9 cellular contexts compared by ENCODE assay signal in the genomic region with DNA sequence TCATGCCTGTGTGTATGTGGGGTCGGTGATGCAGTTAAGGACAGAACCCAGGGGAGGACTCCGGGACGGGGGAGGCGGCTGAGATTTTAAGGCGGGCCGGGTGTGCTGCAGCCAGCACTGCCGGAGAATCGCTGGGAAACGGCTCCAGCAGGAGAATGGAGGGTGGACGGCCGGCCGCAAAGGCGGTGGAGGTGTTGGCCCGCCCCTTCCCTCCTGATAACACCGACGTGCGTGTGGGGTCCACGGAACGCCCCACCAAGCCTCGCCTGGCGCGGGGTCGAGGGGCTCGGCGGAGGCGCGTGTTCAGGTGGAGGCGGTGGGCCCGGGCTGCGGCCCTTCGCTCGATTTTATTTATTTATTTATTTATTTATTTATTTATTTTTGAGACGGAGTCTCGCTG. TPM values are rescaled to one million over a fixed set of nuclear protein-coding genes. Genes with fewer than 3 reads are reported as not detected.
DNase-seq lines count a peak whose midpoint lies in the region; ATAC-seq and TF ChIP-seq lines count a peak whose summit lies in the region.
"Had no signal": no experiment of that assay in that cellular context is flagged by ENCODE, and none has a peak within 500 bp of the region (broad histone marks: within the 10 kb centered on the region; RNA-seq: fewer than 3 reads in every experiment).

No MANE protein-coding gene starts in this region.

- H3K36me3 Mint-ChIP-seq in activated CD8-positive, alpha-beta T cell treated with anti-CD3 and anti-CD28 coated beads for 36 hours (ENCODE audit: low read depth) = no peaks in the 10 kb centered on the region
- H3K36me3 Mint-ChIP-seq: activated naive CD4-positive, alpha-beta T cell treated with anti-CD3 and anti-CD28 coated beads, Interleukin-2, amount 50 U/mL, for 72 hours had no signal

- CTCF ChIA-PET in activated CD8-positive, alpha-beta T cell treated with anti-CD3 and anti-CD28 coated beads for 36 hours (lab: Charles Lee) = interaction anchor here (0.6 to 2.5 kb wide), 23 partner anchors 10 to 457 kb away, joined by 3 to 20 read pairs (median 4); partner anchors contain the start of genes ARMC5, COX6A2 and HSD3B7

- POLR2A ChIA-PET in activated CD8-positive, alpha-beta T cell treated with anti-CD3 and anti-CD28 coated beads for 36 hours (lab: Charles Lee) = interaction anchor here (0.6 to 2.2 kb wide), 6 partner anchors 10 to 262 kb away, joined by 3 to 9 read pairs (median 4); partner anchors contain the start of genes ARMC5 and FUS

- H3K36me3 ChIP-seq in GM23248 (ENCODE audit: low read depth) = no peaks in the 10 kb centered on the region
- H3K36me3 ChIP-seq in heart right ventricle = no peaks in the 10 kb centered on the region
- H3K36me3 ChIP-seq in skeletal muscle tissue (ENCODE audit: control insufficient read depth in 3 of 3, insufficient read depth in 3 of 3, low read length in 3 of 3) = no peaks in the 10 kb centered on the region

- H4K20me1 ChIP-seq in GM23248 (ENCODE audit: insufficient read depth) = no peaks in the 10 kb centered on the region

- peak overlapping the region; percentile 64 for H3K4me3 Mint-ChIP-seq in activated CD8-positive, alpha-beta T cell treated with anti-CD3 and anti-CD28 coated beads for 36 hours

- H3K27me3 ChIP-seq in GM23248 (replicated peaks; ENCODE audit: insufficient read depth) (no peaks in the 10 kb centered on the region), heart right ventricle (no peaks in the 10 kb centered on the region), skeletal muscle tissue (ENCODE audit: control insufficient read depth in 3 of 3, insufficient read depth in 3 of 3, low read length in 3 of 3) (no peaks in the 10 kb centered on the region)

- peaks cover 21% of the 10 kb centered on the region for H3K4me1 Mint-ChIP-seq in activated CD8-positive, alpha-beta T cell treated with anti-CD3 and anti-CD28 coated beads for 36 hours (ENCODE audit: low read depth)

- no peaks in the 10 kb centered on the region for H3K9me3 Mint-ChIP-seq in activated CD8-positive, alpha-beta T cell treated with anti-CD3 and anti-CD28 coated beads for 36 hours
- H3K9me3 Mint-ChIP-seq: activated naive CD4-positive, alpha-beta T cell treated with anti-CD3 and anti-CD28 coated beads, Interleukin-2, amount 50 U/mL, for 72 hours had no signal

- H3K27ac ChIP-seq in GM23248 = no peak overlapping the region
- H3K27ac ChIP-seq in heart right ventricle = peak overlapping the region in 9 of 10 donors; percentile 87 to 94 (median 91)
- H3K27ac ChIP-seq in skeletal muscle tissue (ENCODE audit: low read depth, low read length) = peak overlapping the region; percentile 94

- H3K4me1 ChIP-seq in GM23248 (ENCODE audit: insufficient read depth) (no peaks in the 10 kb centered on the region), heart right ventricle (peaks cover 0 to 37% (median 12%) of the 10 kb centered on the region in 9 donors), skeletal muscle tissue (ENCODE audit: control insufficient read depth in 3 of 3, insufficient read depth in 3 of 3, low read length in 3 of 3) (peaks cover 7 to 21% (median 21%) of the 10 kb centered on the region in 3 donors)

- H3K27ac Mint-ChIP-seq in activated CD8-positive, alpha-beta T cell treated with anti-CD3 and anti-CD28 coated beads for 36 hours = peak overlapping the region; percentile 12

- no peak for TF ChIP-seq CTCF in activated CD8-positive, alpha-beta T cell treated with anti-CD3 and anti-CD28 coated beads for 36 hours (IDR thresholded peaks at IDR 0.05)
- no peak for TF ChIP-seq CTCF in heart right ventricle (IDR thresholded peaks at IDR 0.05)

- no peaks in the 10 kb centered on the region for H3K79me2 ChIP-seq in GM23248 (ENCODE audit: insufficient read depth)

- intact Hi-C loops in activated CD8-positive, alpha-beta T cell treated with anti-CD3 and anti-CD28 coated beads for 36 hours (cut with micrococcal nuclease) = loop anchor here (10.0 kb wide), 2 partner anchors 57 to 237 kb away; partner anchors contain the start of gene PYCARD
- intact Hi-C loops in heart right ventricle (cut with DNase I) = loop anchor here (2.0 to 10.0 kb wide), 9 partner anchors 237 to 487 kb away; partner anchors contain the start of genes HSD3B7 (in 8 of the 10), FUS (in 3 of the 10), PYCARD (in 1 of the 10) and SETD1A (in 1 of the 10)

- no peaks in the 10 kb centered on the region for H3K9me3 ChIP-seq in GM23248 (ENCODE audit: low read depth)
- H3K9me3 ChIP-seq in heart right ventricle = no peaks in the 10 kb centered on the region
- H3K9me3 ChIP-seq in skeletal muscle tissue (ENCODE audit: control insufficient read depth in 3 of 3, low read length in 3 of 3) = no peaks in the 10 kb centered on the region

- peak overlapping the region; percentile 88; the same call in 1 of the 2 replicates for H2AFZ ChIP-seq in GM23248

- peaks cover 6% of the 10 kb centered on the region for H3K27me3 Mint-ChIP-seq in activated CD8-positive, alpha-beta T cell treated with anti-CD3 and anti-CD28 coated beads for 36 hours

- peak overlapping the region; percentile 85 for H3K4me2 ChIP-seq in GM23248 (ENCODE audit: unreplicated experiment)

- H3K9ac ChIP-seq in GM23248 = peak overlapping the region; percentile 83
- peak overlapping the region in 2 of 3 donors; percentile 89 to 90 for H3K9ac ChIP-seq in skeletal muscle tissue (ENCODE audit: low read depth in 1 of 3, low read length in 3 of 3)

- DNase-seq in GM23248 (peak; percentile 14), heart right ventricle (peak in 1 of 2 donors; percentile 28), dedifferentiated amniotic fluid mesenchymal stem cell (ENCODE audit: extremely low spot score) (no peak), germinal center (ENCODE audit: low spot score) (no peak), kidney glomerular epithelial cell (lab: John Stamatoyannopoulos, UW) (no peak)
- no peak for DNase-seq in activated CD8-positive, alpha-beta T cell treated with anti-CD3 and anti-CD28 coated beads for 36 hours

- in situ Hi-C loops in GM23248 (cut with MboI) = loop anchor here (10.0 to 25.0 kb wide), 2 partner anchors 237 to 455 kb away; partner anchors contain the start of genes HSD3B7 and PYCARD

- peak overlapping the region; percentile 82 for H3K4me3 ChIP-seq in GM23248
- H3K4me3 ChIP-seq in heart right ventricle = peak overlapping the region; percentile 61 to 80 (median 70)
- peak overlapping the region in 2 of 3 donors; percentile 89 for H3K4me3 ChIP-seq in skeletal muscle tissue (ENCODE audit: low read length in 3 of 3)

- WGBS in GM23248 (ENCODE audit: low coverage in 1 of 2, low lambda C conversion rate in 2 of 2, missing lambda C conversion rate in 2 of 2), 2 experiments = 43 to 55% methylated on average over 27 to 34 of the region's 34 CpGs
- 55 to 60% methylated on average over 34 of the region's 34 CpGs for WGBS in heart right ventricle, 2 donors

- H3K9me2 ChIP-seq in GM23248 (ENCODE audit: insufficient read depth) = no peaks in the 10 kb centered on the region

- no peak for ATAC-seq in activated CD8-positive, alpha-beta T cell treated with anti-CD3 and anti-CD28 coated beads for 36 hours
- ATAC-seq in heart right ventricle (peak in 1 of 8 donors; percentile 20), GM21619 (IDR thresholded peaks at IDR 0.05; ENCODE audit: unreplicated experiment) (no peak)

- H3F3A ChIP-seq in GM23248 (ENCODE audit: insufficient read depth) = peaks cover 20% of the 10 kb centered on the region

RNA-seq across cellular contexts. Expression of gene ZNF843, which starts 0.6 kb away (rescaled TPM):
- 0.22 and 0.38 TPM in 2 replicates for total RNA-seq in GM23248 (2014; rRNA removed; shearing (Covaris generic))
- 0.39 and 0.41 TPM in 2 replicates for polyA plus RNA-seq in GM23248 (2016; fragmentation: Nextera tagmentation; extraction: Ambion mirVana)
- total RNA-seq in activated CD8-positive, alpha-beta T cell treated with anti-CD3 and anti-CD28 coated beads for 36 hours = not detected
- 1 to 10 TPM; 1.9 to 5.4 (median 2.7) TPM for total RNA-seq in heart right ventricle
- 1 to 10 TPM in 1 of 2 donors, under 1 TPM in 1; 0.22 to 1.5 TPM for polyA plus RNA-seq in heart right ventricle
- total RNA-seq in skeletal muscle tissue = 0.52 TPM

RNA-seq across cellular contexts. Expression of gene COX6A2, which starts 13.8 kb away (rescaled TPM):
- total RNA-seq in GM23248 (2014; rRNA removed; shearing (Covaris generic)) = not detected in 2 replicates
- not detected in 2 replicates for polyA plus RNA-seq in GM23248 (2016; fragmentation: Nextera tagmentation; extraction: Ambion mirVana)
- total RNA-seq in activated CD8-positive, alpha-beta T cell treated with anti-CD3 and anti-CD28 coated beads for 36 hours = not detected
- 1,000 to 10,000 TPM in 8 of 10 donors, 100 to 1,000 TPM in 2; 615 to 1,697 (median 1,335) TPM for total RNA-seq in heart right ventricle
- 1,000 to 10,000 TPM; 1,540 to 9,450 TPM for polyA plus RNA-seq in heart right ventricle
- total RNA-seq in skeletal muscle tissue = 49.1 TPM
- total RNA-seq: activated naive CD4-positive, alpha-beta T cell treated with anti-CD3 and anti-CD28 coated beads, Interleukin-2, amount 50 U/mL, for 72 hours had no signal

RNA-seq across cellular contexts. Expression of gene ARMC5, which starts 17.3 kb away (rescaled TPM):
- total RNA-seq in GM23248 (2014; rRNA removed; shearing (Covaris generic)) = 11.2 and 14.3 TPM in 2 replicates
- polyA plus RNA-seq in GM23248 (2016; fragmentation: Nextera tagmentation; extraction: Ambion mirVana) = 5.0 and 7.0 TPM in 2 replicates
- 10 to 100 TPM in 1 of 2 experiments, 1 to 10 TPM in 1; 8.2 to 10.0 TPM for total RNA-seq in activated CD8-positive, alpha-beta T cell treated with anti-CD3 and anti-CD28 coated beads for 36 hours
- 1 to 10 TPM; 3.8 to 7.8 (median 6.4) TPM for total RNA-seq in heart right ventricle
- 10 to 100 TPM in 1 of 2 donors, 1 to 10 TPM in 1; 8.4 to 11.9 TPM for polyA plus RNA-seq in heart right ventricle
- total RNA-seq in skeletal muscle tissue = 6.8 TPM

RNA-seq across cellular contexts. Expression of gene TGFB1I1, which starts 30.0 kb away (rescaled TPM):
- total RNA-seq in GM23248 (2014; rRNA removed; shearing (Covaris generic)) = 71.8 and 88.5 TPM in 2 replicates
- polyA plus RNA-seq in GM23248 (2016; fragmentation: Nextera tagmentation; extraction: Ambion mirVana) = 174 and 177 TPM in 2 replicates
- total RNA-seq in activated CD8-positive, alpha-beta T cell treated with anti-CD3 and anti-CD28 coated beads for 36 hours = 1 to 10 TPM in 1 of 2 experiments, under 1 TPM in 1; 0.92 to 1.2 TPM
- 10 to 100 TPM; 11.3 to 43.0 (median 16.7) TPM for total RNA-seq in heart right ventricle
- polyA plus RNA-seq in heart right ventricle = 10 to 100 TPM; 20.8 to 37.3 TPM
- 30.8 TPM for total RNA-seq in skeletal muscle tissue

RNA-seq across cellular contexts. Expression of gene SLC5A2, which starts 41.0 kb away (rescaled TPM):
- not detected in 2 replicates for total RNA-seq in GM23248 (2014; rRNA removed; shearing (Covaris generic))
- polyA plus RNA-seq in GM23248 (2016; fragmentation: Nextera tagmentation; extraction: Ambion mirVana) (4.7 and 4.8 TPM in 2 replicates), heart right ventricle (1 to 10 TPM in 1 of 2 donors, under 1 TPM in 1; 0.77 to 1.9 TPM)
- total RNA-seq in activated CD8-positive, alpha-beta T cell treated with anti-CD3 and anti-CD28 coated beads for 36 hours = not detected
- total RNA-seq in heart right ventricle (not detected), skeletal muscle tissue (not detected)

Comparison
In these comparisons a context has a peak if more than half of its experiments do, and no peak if none do; other contexts are left out.
1. RNA of gene COX6A2, which starts 13.8 kb away (total RNA-seq): 615 to 1,697 TPM in heart right ventricle and 49.1 TPM in skeletal muscle tissue (single experiment); not detected in GM23248 and not detected in activated CD8-positive, alpha-beta T cell treated with anti-CD3 and anti-CD28 coated beads for 36 hours; every median in the first group is over 10 times any median in the second.
2. Peak in every context shown above with its lines, with median percentiles within 50 percentile points of each other: H3K4me3 ChIP-seq.